Comparison of ENCODE assay signal across 16 cellular contexts in genomic region chr12:45423931-45424330, GRCh38.
DNase-seq lines count a peak whose midpoint lies in the region; ATAC-seq and TF ChIP-seq lines count a peak whose summit lies in the region.
"Had no signal": no experiment of that assay in that cellular context is flagged by ENCODE, and none has a peak within 500 bp of the region (broad histone marks: within the 10 kb centered on the region; RNA-seq: fewer than 3 reads in every experiment).

No MANE protein-coding gene starts in this region.

- CTCF ChIA-PET in activated CD4-positive, alpha-beta T cell treated with anti-CD3 and anti-CD28 coated beads for 36 hours (lab: Charles Lee) = interaction anchor here (1.6 kb wide), 1 partner anchor 227 kb away, joined by 3 read pairs; no protein-coding TSS in a partner anchor
- CTCF ChIA-PET in activated CD8-positive, alpha-beta T cell treated with anti-CD3 and anti-CD28 coated beads, Interleukin-2, amount 10 ng/mL, durations not matched to agents 7 days and 5 days (lab: Charles Lee) = no interaction called here
- CTCF ChIA-PET in activated CD8-positive, alpha-beta T cell treated with anti-CD3 and anti-CD28 coated beads for 36 hours (lab: Charles Lee) = no interaction called here

- DNase-seq in activated CD4-positive, alpha-beta T cell treated with anti-CD3 and anti-CD28 coated beads for 36 hours = no peak
- DNase-seq in activated CD4-positive, alpha-beta T cell treated with anti-CD3 and anti-CD28 coated beads for 4 hours = no peak
- no peak for DNase-seq in activated CD8-positive, alpha-beta T cell treated with anti-CD3 and anti-CD28 coated beads, Interleukin-2, amount 10 ng/mL, durations not matched to agents 7 days and 5 days
- DNase-seq in activated CD8-positive, alpha-beta T cell treated with anti-CD3 and anti-CD28 coated beads for 36 hours = no peak
- DNase-seq in HFFc6 (no peak), medulla oblongata (ENCODE audit: extremely low spot score) (no peak)
- DNase-seq in stimulated activated effector memory CD8-positive, alpha-beta T cell treated with anti-CD3 and anti-CD28 coated beads, Interleukin-12 subunit alpha, Interleukin-12 subunit beta, amount 100 ng/mL, for 72 hours (ENCODE audit: low spot score in 2 of 2) = no peak
- DNase-seq: AML-193; Caco-2; Calu3; CD4-positive, alpha-beta T cell; CD8-positive, alpha-beta T cell; DMS79 treated with DMSO at 0.1 percent for 48 hours; GF-D8 had no signal

- ATAC-seq in activated CD4-positive, alpha-beta T cell treated with anti-CD3 and anti-CD28 coated beads for 36 hours = peak; percentile 51
- ATAC-seq in activated CD8-positive, alpha-beta T cell treated with anti-CD3 and anti-CD28 coated beads, Interleukin-2, amount 10 ng/mL, durations not matched to agents 7 days and 5 days = no peak
- no peak for ATAC-seq in activated CD8-positive, alpha-beta T cell treated with anti-CD3 and anti-CD28 coated beads for 36 hours
- peak; percentile 58 for ATAC-seq in stimulated activated effector memory CD8-positive, alpha-beta T cell treated with anti-CD3 and anti-CD28 coated beads, Interleukin-12 subunit alpha, Interleukin-12 subunit beta, amount 100 ng/mL, for 72 hours
- ATAC-seq: A549; CD8-positive, alpha-beta T cell had no signal

- intact Hi-C loops in activated CD4-positive, alpha-beta T cell treated with anti-CD3 and anti-CD28 coated beads for 36 hours (cut with DNase I, micrococcal nuclease) = no loop called here
- intact Hi-C loops in activated CD8-positive, alpha-beta T cell treated with anti-CD3 and anti-CD28 coated beads for 36 hours (cut with micrococcal nuclease) = no loop called here

- H3K27me3 Mint-ChIP-seq in activated CD4-positive, alpha-beta T cell treated with anti-CD3 and anti-CD28 coated beads for 36 hours = no peaks in the 10 kb centered on the region
- no peaks in the 10 kb centered on the region for H3K27me3 Mint-ChIP-seq in activated CD8-positive, alpha-beta T cell treated with anti-CD3 and anti-CD28 coated beads, Interleukin-2, amount 10 ng/mL, durations not matched to agents 7 days and 5 days (ENCODE audit: low read depth)
- H3K27me3 Mint-ChIP-seq in activated CD8-positive, alpha-beta T cell treated with anti-CD3 and anti-CD28 coated beads for 36 hours = no peaks in the 10 kb centered on the region
- H3K27me3 Mint-ChIP-seq in HFFc6 (ENCODE audit: insufficient read depth) = no peaks in the 10 kb centered on the region
- H3K27me3 Mint-ChIP-seq: B cell; CD4-positive, alpha-beta T cell had no signal

- H3K27ac Mint-ChIP-seq in activated CD4-positive, alpha-beta T cell treated with anti-CD3 and anti-CD28 coated beads for 36 hours = peak overlapping the region; percentile 49
- peak overlapping the region; percentile 6 for H3K27ac Mint-ChIP-seq in activated CD8-positive, alpha-beta T cell treated with anti-CD3 and anti-CD28 coated beads, Interleukin-2, amount 10 ng/mL, durations not matched to agents 7 days and 5 days
- no peak overlapping the region for H3K27ac Mint-ChIP-seq in activated CD8-positive, alpha-beta T cell treated with anti-CD3 and anti-CD28 coated beads for 36 hours
- H3K27ac Mint-ChIP-seq in HFFc6 = peak overlapping the region; percentile 57
- no peak overlapping the region for H3K27ac Mint-ChIP-seq in stimulated activated effector memory CD8-positive, alpha-beta T cell treated with anti-CD3 and anti-CD28 coated beads, Interleukin-12 subunit alpha, Interleukin-12 subunit beta, amount 100 ng/mL, for 72 hours
- H3K27ac Mint-ChIP-seq: B cell; CD4-positive, alpha-beta T cell; CD8-positive, alpha-beta T cell had no signal

- H3K4me1 Mint-ChIP-seq in activated CD4-positive, alpha-beta T cell treated with anti-CD3 and anti-CD28 coated beads for 36 hours = peaks cover 1% of the 10 kb centered on the region
- H3K4me1 Mint-ChIP-seq in activated CD8-positive, alpha-beta T cell treated with anti-CD3 and anti-CD28 coated beads, Interleukin-2, amount 10 ng/mL, durations not matched to agents 7 days and 5 days (ENCODE audit: low read depth) = no peaks in the 10 kb centered on the region
- H3K4me1 Mint-ChIP-seq in activated CD8-positive, alpha-beta T cell treated with anti-CD3 and anti-CD28 coated beads for 36 hours (ENCODE audit: low read depth) = peaks cover 1% of the 10 kb centered on the region
- H3K4me1 Mint-ChIP-seq in HFFc6 (ENCODE audit: low read depth) = peaks cover 40% of the 10 kb centered on the region
- no peaks in the 10 kb centered on the region for H3K4me1 Mint-ChIP-seq in stimulated activated effector memory CD8-positive, alpha-beta T cell treated with anti-CD3 and anti-CD28 coated beads, Interleukin-12 subunit alpha, Interleukin-12 subunit beta, amount 100 ng/mL, for 72 hours
- H3K4me1 Mint-ChIP-seq: B cell had no signal

- POLR2A ChIA-PET in activated CD4-positive, alpha-beta T cell treated with anti-CD3 and anti-CD28 coated beads for 36 hours (lab: Charles Lee) = no interaction called here
- POLR2A ChIA-PET in activated CD8-positive, alpha-beta T cell treated with anti-CD3 and anti-CD28 coated beads, Interleukin-2, amount 10 ng/mL, durations not matched to agents 7 days and 5 days (lab: Charles Lee) = no interaction called here
- POLR2A ChIA-PET in activated CD8-positive, alpha-beta T cell treated with anti-CD3 and anti-CD28 coated beads for 36 hours (lab: Charles Lee) = no interaction called here

- no peak overlapping the region for H3K4me3 Mint-ChIP-seq in activated CD4-positive, alpha-beta T cell treated with anti-CD3 and anti-CD28 coated beads for 36 hours
- no peak overlapping the region for H3K4me3 Mint-ChIP-seq in activated CD8-positive, alpha-beta T cell treated with anti-CD3 and anti-CD28 coated beads, Interleukin-2, amount 10 ng/mL, durations not matched to agents 7 days and 5 days
- H3K4me3 Mint-ChIP-seq in activated CD8-positive, alpha-beta T cell treated with anti-CD3 and anti-CD28 coated beads for 36 hours = no peak overlapping the region
- H3K4me3 Mint-ChIP-seq in HFFc6 = no peak overlapping the region
- H3K4me3 Mint-ChIP-seq in stimulated activated effector memory CD8-positive, alpha-beta T cell treated with anti-CD3 and anti-CD28 coated beads, Interleukin-12 subunit alpha, Interleukin-12 subunit beta, amount 100 ng/mL, for 72 hours = no peak overlapping the region
- H3K4me3 Mint-ChIP-seq: B cell; CD4-positive, alpha-beta T cell; CD8-positive, alpha-beta T cell had no signal

- H3K36me3 Mint-ChIP-seq in activated CD4-positive, alpha-beta T cell treated with anti-CD3 and anti-CD28 coated beads for 36 hours (ENCODE audit: low read depth) = peaks cover 43% of the 10 kb centered on the region
- peaks cover 41% of the 10 kb centered on the region for H3K36me3 Mint-ChIP-seq in activated CD8-positive, alpha-beta T cell treated with anti-CD3 and anti-CD28 coated beads, Interleukin-2, amount 10 ng/mL, durations not matched to agents 7 days and 5 days (ENCODE audit: low read depth)
- peaks cover 26% of the 10 kb centered on the region for H3K36me3 Mint-ChIP-seq in activated CD8-positive, alpha-beta T cell treated with anti-CD3 and anti-CD28 coated beads for 36 hours (ENCODE audit: low read depth)
- H3K36me3 Mint-ChIP-seq in HFFc6 (ENCODE audit: low read depth) = peaks cover 45% of the 10 kb centered on the region
- peaks cover 79% of the 10 kb centered on the region for H3K36me3 Mint-ChIP-seq in stimulated activated effector memory CD8-positive, alpha-beta T cell treated with anti-CD3 and anti-CD28 coated beads, Interleukin-12 subunit alpha, Interleukin-12 subunit beta, amount 100 ng/mL, for 72 hours

- no peak for TF ChIP-seq CTCF in activated CD8-positive, alpha-beta T cell treated with anti-CD3 and anti-CD28 coated beads for 36 hours (IDR thresholded peaks at IDR 0.05)
- no peak for TF ChIP-seq CTCF in HFFc6 (IDR thresholded peaks at IDR 0.05)

- no peaks in the 10 kb centered on the region for H3K9me3 Mint-ChIP-seq in activated CD4-positive, alpha-beta T cell treated with anti-CD3 and anti-CD28 coated beads for 36 hours (ENCODE audit: low read depth)
- no peaks in the 10 kb centered on the region for H3K9me3 Mint-ChIP-seq in activated CD8-positive, alpha-beta T cell treated with anti-CD3 and anti-CD28 coated beads, Interleukin-2, amount 10 ng/mL, durations not matched to agents 7 days and 5 days (ENCODE audit: insufficient read depth)
- H3K9me3 Mint-ChIP-seq in activated CD8-positive, alpha-beta T cell treated with anti-CD3 and anti-CD28 coated beads for 36 hours = no peaks in the 10 kb centered on the region
- H3K9me3 Mint-ChIP-seq in HFFc6 = no peaks in the 10 kb centered on the region
- H3K9me3 Mint-ChIP-seq in stimulated activated effector memory CD8-positive, alpha-beta T cell treated with anti-CD3 and anti-CD28 coated beads, Interleukin-12 subunit alpha, Interleukin-12 subunit beta, amount 100 ng/mL, for 72 hours = no peaks in the 10 kb centered on the region
- H3K9me3 Mint-ChIP-seq: CD4-positive, alpha-beta T cell; CD8-positive, alpha-beta T cell had no signal

Comparison
In these comparisons a context has a peak if more than half of its experiments do, and no peak if none do; other contexts are left out.
1. H3K27ac Mint-ChIP-seq: peak in activated CD4-positive, alpha-beta T cell treated with anti-CD3 and anti-CD28 coated beads for 36 hours (single experiment), activated CD8-positive, alpha-beta T cell treated with anti-CD3 and anti-CD28 coated beads, Interleukin-2, amount 10 ng/mL, durations not matched to agents 7 days and 5 days (single experiment) and HFFc6 (single experiment); none in activated CD8-positive, alpha-beta T cell treated with anti-CD3 and anti-CD28 coated beads for 36 hours (single experiment) and stimulated activated effector memory CD8-positive, alpha-beta T cell treated with anti-CD3 and anti-CD28 coated beads, Interleukin-12 subunit alpha, Interleukin-12 subunit beta, amount 100 ng/mL, for 72 hours (single experiment).
2. ATAC-seq: peak in activated CD4-positive, alpha-beta T cell treated with anti-CD3 and anti-CD28 coated beads for 36 hours (single experiment) and stimulated activated effector memory CD8-positive, alpha-beta T cell treated with anti-CD3 and anti-CD28 coated beads, Interleukin-12 subunit alpha, Interleukin-12 subunit beta, amount 100 ng/mL, for 72 hours (single experiment); none in activated CD8-positive, alpha-beta T cell treated with anti-CD3 and anti-CD28 coated beads, Interleukin-2, amount 10 ng/mL, durations not matched to agents 7 days and 5 days (single experiment) and activated CD8-positive, alpha-beta T cell treated with anti-CD3 and anti-CD28 coated beads for 36 hours (single experiment).